Comparison of ENCODE assay signal across 11 cellular contexts in the genomic region with DNA sequence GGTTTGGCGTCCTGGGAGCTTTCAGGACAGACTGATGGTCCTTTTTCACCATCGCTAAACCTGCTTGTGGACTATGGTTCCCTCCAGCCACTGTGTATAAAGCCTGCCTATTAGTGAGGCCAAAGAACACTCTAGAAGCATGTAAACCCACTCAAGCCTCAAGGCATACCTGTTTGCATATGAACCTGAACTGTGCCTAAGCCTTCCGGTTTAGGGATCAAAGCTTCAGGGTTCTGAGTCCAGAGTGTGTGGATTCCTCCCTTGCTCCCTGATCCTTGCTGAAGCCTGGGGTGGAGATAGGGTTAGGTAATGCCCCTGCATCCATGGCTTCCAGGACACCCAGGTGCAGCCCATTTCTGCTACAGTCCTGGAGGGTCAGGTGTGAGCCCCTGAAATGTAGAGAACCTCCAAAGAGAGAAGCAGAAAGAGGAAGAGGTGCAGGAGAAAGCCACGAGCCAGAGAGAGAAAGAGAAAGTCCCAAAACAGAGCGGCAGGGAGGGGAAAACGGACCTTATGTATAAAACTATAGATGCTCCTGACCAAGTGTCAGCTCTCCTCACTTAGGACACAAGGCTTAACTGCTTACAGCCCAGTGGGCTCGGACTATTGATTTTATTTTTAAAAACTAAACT.
DNase-seq lines count a peak whose midpoint lies in the region; ATAC-seq and TF ChIP-seq lines count a peak whose summit lies in the region.
"Had no signal": no experiment of that assay in that cellular context is flagged by ENCODE, and none has a peak within 500 bp of the region (broad histone marks: within the 10 kb centered on the region; RNA-seq: fewer than 3 reads in every experiment).

No MANE protein-coding gene starts in this region.

- no peaks in the 10 kb centered on the region for H3K36me3 ChIP-seq in thoracic aorta

- no peak overlapping the region for H3K27ac ChIP-seq in thoracic aorta

- peaks cover 87% of the 10 kb centered on the region for H3K4me1 Mint-ChIP-seq in activated naive CD4-positive, alpha-beta T cell treated with anti-CD3 and anti-CD28 coated beads, Interleukin-2, amount 10 ng/mL, durations not matched to agents 7 days and 5 days
- H3K4me1 Mint-ChIP-seq in activated CD8-positive, alpha-beta T cell treated with anti-CD3 and anti-CD28 coated beads, Interleukin-2, amount 10 ng/mL, durations not matched to agents 7 days and 5 days (ENCODE audit: low read depth), result peaks cover 82% of the 10 kb centered on the region

- H3K27me3 ChIP-seq in thoracic aorta (replicated peaks; ENCODE audit: insufficient read depth), result no peaks in the 10 kb centered on the region

- no peaks in the 10 kb centered on the region for H3K9me3 Mint-ChIP-seq in activated naive CD4-positive, alpha-beta T cell treated with anti-CD3 and anti-CD28 coated beads, Interleukin-2, amount 10 ng/mL, durations not matched to agents 7 days and 5 days
- no peaks in the 10 kb centered on the region for H3K9me3 Mint-ChIP-seq in activated CD8-positive, alpha-beta T cell treated with anti-CD3 and anti-CD28 coated beads, Interleukin-2, amount 10 ng/mL, durations not matched to agents 7 days and 5 days (ENCODE audit: insufficient read depth)

- H3K9me3 ChIP-seq in thoracic aorta, result no peaks in the 10 kb centered on the region

- POLR2A ChIA-PET in activated CD8-positive, alpha-beta T cell treated with anti-CD3 and anti-CD28 coated beads, Interleukin-2, amount 10 ng/mL, durations not matched to agents 7 days and 5 days (lab: Charles Lee), result interaction anchor here (0.7 to 2.5 kb wide), 4 partner anchors 10 to 93 kb away, joined by 4 to 16 read pairs (median 6); a partner anchor contains a TSS
- POLR2A ChIA-PET in GM10248 (lab: Yijun Ruan, JAX), result no interaction called here

- TF ChIP-seq CTCF in thoracic aorta (IDR thresholded peaks at IDR 0.05) (no peak), GM10248 (IDR thresholded peaks at IDR 0.05; ENCODE audit: control extremely low read depth, extremely low read depth, low read depth, missing control alignments) (no peak)

- peak overlapping the region; percentile 41 for H3K4me3 ChIP-seq in thoracic aorta

- H3K36me3 Mint-ChIP-seq in activated naive CD4-positive, alpha-beta T cell treated with anti-CD3 and anti-CD28 coated beads, Interleukin-2, amount 10 ng/mL, durations not matched to agents 7 days and 5 days, result peaks cover 45% of the 10 kb centered on the region
- peaks cover 33% of the 10 kb centered on the region for H3K36me3 Mint-ChIP-seq in activated CD8-positive, alpha-beta T cell treated with anti-CD3 and anti-CD28 coated beads, Interleukin-2, amount 10 ng/mL, durations not matched to agents 7 days and 5 days (ENCODE audit: low read depth)

- H3K4me3 Mint-ChIP-seq in activated naive CD4-positive, alpha-beta T cell treated with anti-CD3 and anti-CD28 coated beads, Interleukin-2, amount 10 ng/mL, durations not matched to agents 7 days and 5 days, result peak overlapping the region; percentile 87
- H3K4me3 Mint-ChIP-seq in activated CD8-positive, alpha-beta T cell treated with anti-CD3 and anti-CD28 coated beads, Interleukin-2, amount 10 ng/mL, durations not matched to agents 7 days and 5 days, result peak overlapping the region; percentile 90

- no peaks in the 10 kb centered on the region for H3K27me3 Mint-ChIP-seq in activated naive CD4-positive, alpha-beta T cell treated with anti-CD3 and anti-CD28 coated beads, Interleukin-2, amount 10 ng/mL, durations not matched to agents 7 days and 5 days
- H3K27me3 Mint-ChIP-seq in activated CD8-positive, alpha-beta T cell treated with anti-CD3 and anti-CD28 coated beads, Interleukin-2, amount 10 ng/mL, durations not matched to agents 7 days and 5 days (ENCODE audit: low read depth), result no peaks in the 10 kb centered on the region

- ATAC-seq in activated CD8-positive, alpha-beta T cell treated with anti-CD3 and anti-CD28 coated beads, Interleukin-2, amount 10 ng/mL, durations not matched to agents 7 days and 5 days, result peak; percentile 16
- ATAC-seq in left colon (peak; percentile 22), thoracic aorta (ENCODE audit: insufficient number of reproducible peaks, low FRiP score, low read depth) (no peak)

- peak overlapping the region; percentile 87 for H3K27ac Mint-ChIP-seq in activated naive CD4-positive, alpha-beta T cell treated with anti-CD3 and anti-CD28 coated beads, Interleukin-2, amount 10 ng/mL, durations not matched to agents 7 days and 5 days
- H3K27ac Mint-ChIP-seq in activated CD8-positive, alpha-beta T cell treated with anti-CD3 and anti-CD28 coated beads, Interleukin-2, amount 10 ng/mL, durations not matched to agents 7 days and 5 days, result peak overlapping the region; percentile 92

- intact Hi-C loops in left colon (cut with DNase I, micrococcal nuclease), result no loop called here

- no peaks in the 10 kb centered on the region for H3K4me1 ChIP-seq in thoracic aorta (ENCODE audit: control insufficient read depth in 1 of 2, low read depth in 2 of 2)

- DNase-seq in activated naive CD4-positive, alpha-beta T cell treated with anti-CD3 and anti-CD28 coated beads, Interleukin-2, amount 10 ng/mL, durations not matched to agents 7 days and 5 days, result peak; percentile 31
- no peak for DNase-seq in activated naive CD4-positive, alpha-beta T cell (lab: John Stamatoyannopoulos, UW)
- no peak for DNase-seq in activated CD8-positive, alpha-beta T cell treated with anti-CD3 and anti-CD28 coated beads, Interleukin-2, amount 10 ng/mL, durations not matched to agents 7 days and 5 days
- DNase-seq in left colon (no peak), thoracic aorta (ENCODE audit: low spot score) (no peak), ecto neural progenitor cell (ENCODE audit: low spot score) (no peak), GDM1 (lab: John Stamatoyannopoulos, UW) (no peak), GM10248 (ENCODE audit: extremely low spot score) (no peak)
- DNase-seq: GOT3, head of caudate nucleus, T1000 had no signal

- CTCF ChIA-PET in activated naive CD4-positive, alpha-beta T cell treated with anti-CD3 and anti-CD28 coated beads, Interleukin-2, amount 10 ng/mL, durations not matched to agents 7 days and 5 days (lab: Charles Lee), result interaction anchor here (0.6 to 6.7 kb wide), 24 partner anchors 10 to 413 kb away, joined by 3 to 72 read pairs (median 4); a partner anchor contains a TSS
- CTCF ChIA-PET in activated CD8-positive, alpha-beta T cell treated with anti-CD3 and anti-CD28 coated beads, Interleukin-2, amount 10 ng/mL, durations not matched to agents 7 days and 5 days (lab: Charles Lee), result interaction anchor here (0.6 to 7.9 kb wide), 25 partner anchors 10 to 226 kb away, joined by 3 to 115 read pairs (median 7); a partner anchor contains a TSS
- CTCF ChIA-PET in GM10248 (lab: Yijun Ruan, JAX), result interaction anchor here (1.1 kb wide), 1 partner anchor 9 kb away, joined by 3 read pairs; no protein-coding TSS in a partner anchor
